Comparison of ENCODE assay signal across 18 cellular contexts in genomic region chr5:135367070-135367469, GRCh38.
"Had no signal": no experiment of that assay in that cellular context is flagged by ENCODE, and none has a peak within 500 bp of the region (broad histone marks: within the 10 kb centered on the region; RNA-seq: fewer than 3 reads in every experiment).

No MANE protein-coding gene starts in this region.

- H3K9me3 ChIP-seq: left lung, right atrium auricular region, tibial nerve had no signal

- DNase-seq: activated CD4-positive, alpha-beta T cell treated with anti-CD3 and anti-CD28 coated beads, Interleukin-2, amount 50 U/mL, for 1 hour; activated CD8-positive, alpha-beta memory T cell treated with anti-CD3 and anti-CD28 coated beads for 24 hours; activated naive CD4-positive, alpha-beta T cell treated with Interleukin-2 at 50 U/mL for 16 hours; aorta; erythroblast; hippocampal formation; kidney; left lung; mammary epithelial cell; naive thymus-derived CD8-positive, alpha-beta T cell; occipital lobe; stimulated activated CD4-positive, alpha-beta T cell treated with anti-CD3 and anti-CD28 coated beads, Interleukin-15, amount 100 ng/mL, for 24 hours; stimulated activated CD4-positive, alpha-beta T cell treated with anti-CD3 and anti-CD28 coated beads, Interleukin-4, amount 100 ng/mL, for 1 hour; stimulated activated naive B cell treated with anti-CD40 and anti-IgM and Interleukin-4, amounts not matched to agents 10 μg/mL and 1 μg/mL and 100 μg/mL, for 72 hours; substantia nigra had no signal

- H3K4me3 ChIP-seq: left lung, right atrium auricular region, tibial nerve had no signal

- ATAC-seq: activated CD4-positive, CD25-positive, alpha-beta regulatory T cell treated with anti-CD3 and anti-CD28 coated beads, Interleukin-2, amount 50 U/mL, for 24 hours; left lung; naive thymus-derived CD8-positive, alpha-beta T cell; stimulated activated naive B cell treated with anti-CD40 and anti-IgM and Interleukin-4, amounts not matched to agents 10 μg/mL and 1 μg/mL and 100 μg/mL, for 72 hours had no signal

- H3K4me3 Mint-ChIP-seq: naive thymus-derived CD8-positive, alpha-beta T cell; stimulated activated naive B cell treated with anti-CD40 and anti-IgM and Interleukin-4, amounts not matched to agents 10 μg/mL and 1 μg/mL and 100 μg/mL, for 72 hours had no signal

- H3K27ac ChIP-seq: left lung, right atrium auricular region, tibial nerve had no signal

- H3K27ac Mint-ChIP-seq: naive thymus-derived CD8-positive, alpha-beta T cell; stimulated activated naive B cell treated with anti-CD40 and anti-IgM and Interleukin-4, amounts not matched to agents 10 μg/mL and 1 μg/mL and 100 μg/mL, for 72 hours had no signal

- H3K9me3 Mint-ChIP-seq: naive thymus-derived CD8-positive, alpha-beta T cell; stimulated activated naive B cell treated with anti-CD40 and anti-IgM and Interleukin-4, amounts not matched to agents 10 μg/mL and 1 μg/mL and 100 μg/mL, for 72 hours had no signal

- H3K27me3 Mint-ChIP-seq: naive thymus-derived CD8-positive, alpha-beta T cell; stimulated activated naive B cell treated with anti-CD40 and anti-IgM and Interleukin-4, amounts not matched to agents 10 μg/mL and 1 μg/mL and 100 μg/mL, for 72 hours had no signal

- H3K27me3 ChIP-seq: left lung, right atrium auricular region, tibial nerve had no signal
